ENCODE assay signal across 8 cellular contexts in the genomic region with DNA sequence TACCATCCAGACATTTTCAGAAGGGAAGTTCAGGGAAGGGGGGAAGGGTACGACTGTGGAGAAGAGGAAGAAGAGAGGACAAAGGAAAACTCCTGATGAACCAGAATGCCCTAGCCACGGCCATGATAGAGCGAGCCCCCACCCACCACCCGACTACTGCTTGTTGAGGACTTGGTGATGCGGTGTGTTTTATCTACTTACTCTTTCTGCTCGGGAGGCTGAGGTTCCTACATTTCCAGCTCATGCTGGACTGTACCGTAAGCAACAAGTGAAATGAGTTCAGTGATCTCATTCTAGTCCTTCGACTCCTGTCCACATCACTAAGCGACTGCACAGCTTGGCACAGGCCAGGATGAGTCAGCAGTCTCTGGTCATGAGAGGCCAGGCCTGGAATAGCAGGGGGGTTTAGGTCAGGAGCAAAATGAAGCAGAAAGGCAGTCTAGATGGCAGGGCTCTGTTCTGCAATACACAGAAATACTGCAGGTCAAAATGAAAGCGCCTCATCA.
DNase-seq lines count a peak whose midpoint lies in the region; FAIRE-seq and TF ChIP-seq lines count a peak whose summit lies in the region.

No MANE protein-coding gene starts in this region.

- no peaks in the 10 kb centered on the region for H3K27me3 ChIP-seq in thymus (ENCODE audit: control insufficient read depth, insufficient read depth)

- H3K36me3 ChIP-seq in thymus (ENCODE audit: control insufficient read depth, insufficient read depth): no peaks in the 10 kb centered on the region

- H3K4me1 ChIP-seq in thymus (ENCODE audit: control insufficient read depth, insufficient read depth, low read length): no peaks in the 10 kb centered on the region

- in situ Hi-C loops in KBM-7 (cut with MboI; ENCODE audit: low pct_unique_long_range_greater_than_20kb, low sequenced_read_pairs): no loop called here

- H3K4me3 ChIP-seq in thymus (ENCODE audit: low read length): no peak overlapping the region

- H3K9me3 ChIP-seq in thymus (ENCODE audit: control insufficient read depth): no peaks in the 10 kb centered on the region

- peak overlapping the region; percentile 64 for H3K27ac ChIP-seq in thymus (ENCODE audit: low read depth)

- peak; percentile 89 for DNase-seq in DMS 273 (lab: John Stamatoyannopoulos, UW; ENCODE audit: unreplicated experiment)
- peak; percentile 96 for DNase-seq in medulla oblongata (ENCODE audit: extremely low spot score)
- DNase-seq in KBM-7: no peak
- DNase-seq in NCI-H510A (lab: John Stamatoyannopoulos, UW): no peak
- no peak for DNase-seq in ecto neural progenitor cell (ENCODE audit: low spot score)

- peak; percentile 18 for FAIRE-seq in endometrium (lab: Jason Lieb, UNC)

- WGBS in thymus: 94% methylated on average over 10 of the region's 10 CpGs

TF ChIP-seq in PFSK-1, 5 proteins besides CTCF, POLR2A, EP300 and RAD21:
- TF ChIP-seq TAF1 (IDR thresholded peaks at IDR 0.05; ENCODE audit: borderline replicate concordance, insufficient read depth, low read length) (peak; percentile 47; the same call in 1 of the 2 replicates), POLR2AphosphoS5 (IDR thresholded peaks at IDR 0.05; ENCODE audit: low read depth, low read length) (peak; percentile 55), FOXP2 (optimal IDR thresholded peaks at IDR 0.05; ENCODE audit: borderline replicate concordance, extremely low read depth, extremely low read length, insufficient read depth) (no peak), SIN3A (IDR thresholded peaks at IDR 0.05; ENCODE audit: borderline replicate concordance, insufficient read depth, low read length) (no peak)
- TF ChIP-seq, protein P1, sequence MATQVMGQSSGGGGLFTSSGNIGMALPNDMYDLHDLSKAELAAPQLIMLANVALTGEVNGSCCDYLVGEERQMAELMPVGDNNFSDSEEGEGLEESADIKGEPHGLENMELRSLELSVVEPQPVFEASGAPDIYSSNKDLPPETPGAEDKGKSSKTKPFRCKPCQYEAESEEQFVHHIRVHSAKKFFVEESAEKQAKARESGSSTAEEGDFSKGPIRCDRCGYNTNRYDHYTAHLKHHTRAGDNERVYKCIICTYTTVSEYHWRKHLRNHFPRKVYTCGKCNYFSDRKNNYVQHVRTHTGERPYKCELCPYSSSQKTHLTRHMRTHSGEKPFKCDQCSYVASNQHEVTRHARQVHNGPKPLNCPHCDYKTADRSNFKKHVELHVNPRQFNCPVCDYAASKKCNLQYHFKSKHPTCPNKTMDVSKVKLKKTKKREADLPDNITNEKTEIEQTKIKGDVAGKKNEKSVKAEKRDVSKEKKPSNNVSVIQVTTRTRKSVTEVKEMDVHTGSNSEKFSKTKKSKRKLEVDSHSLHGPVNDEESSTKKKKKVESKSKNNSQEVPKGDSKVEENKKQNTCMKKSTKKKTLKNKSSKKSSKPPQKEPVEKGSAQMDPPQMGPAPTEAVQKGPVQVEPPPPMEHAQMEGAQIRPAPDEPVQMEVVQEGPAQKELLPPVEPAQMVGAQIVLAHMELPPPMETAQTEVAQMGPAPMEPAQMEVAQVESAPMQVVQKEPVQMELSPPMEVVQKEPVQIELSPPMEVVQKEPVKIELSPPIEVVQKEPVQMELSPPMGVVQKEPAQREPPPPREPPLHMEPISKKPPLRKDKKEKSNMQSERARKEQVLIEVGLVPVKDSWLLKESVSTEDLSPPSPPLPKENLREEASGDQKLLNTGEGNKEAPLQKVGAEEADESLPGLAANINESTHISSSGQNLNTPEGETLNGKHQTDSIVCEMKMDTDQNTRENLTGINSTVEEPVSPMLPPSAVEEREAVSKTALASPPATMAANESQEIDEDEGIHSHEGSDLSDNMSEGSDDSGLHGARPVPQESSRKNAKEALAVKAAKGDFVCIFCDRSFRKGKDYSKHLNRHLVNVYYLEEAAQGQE (IDR thresholded peaks at IDR 0.05; ENCODE audit: insufficient read depth in 1 of 2, low read depth in 2 of 2, low read length in 2 of 2): no peak

Comparison
In these comparisons a context has a peak if more than half of its experiments do, and no peak if none do; other contexts are left out.
1. DNase-seq: peak in DMS 273 (single experiment) and medulla oblongata (single experiment); none in KBM-7 (single experiment), NCI-H510A (single experiment) and ecto neural progenitor cell (single experiment).